ENCODE assay signal across 1 cellular context in the genomic region with DNA sequence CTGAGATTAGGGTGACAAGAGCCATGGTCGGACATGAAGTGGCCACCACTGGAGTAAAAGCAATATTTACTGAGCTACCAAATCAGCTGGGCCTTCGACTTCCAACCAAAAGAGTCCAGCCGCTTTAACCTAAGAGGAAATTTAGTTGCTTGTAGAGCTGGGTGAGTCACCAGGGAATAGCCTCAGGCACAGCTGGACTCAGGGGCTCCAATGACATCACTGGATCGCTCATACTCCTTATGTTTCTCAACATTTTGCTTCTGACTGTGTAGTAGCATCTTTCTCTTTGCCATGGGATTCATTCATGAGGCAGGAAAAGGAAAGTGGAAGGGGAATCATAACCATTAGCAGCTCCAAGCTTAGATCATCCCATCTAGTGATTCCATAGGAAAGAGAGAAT.
TF ChIP-seq lines count a peak whose summit lies in the region.

No MANE protein-coding gene starts in this region.

TF ChIP-seq in K562, 482 proteins besides CTCF, POLR2A, EP300 and RAD21 (continued from another document):
- TF ChIP-seq, protein P1, sequence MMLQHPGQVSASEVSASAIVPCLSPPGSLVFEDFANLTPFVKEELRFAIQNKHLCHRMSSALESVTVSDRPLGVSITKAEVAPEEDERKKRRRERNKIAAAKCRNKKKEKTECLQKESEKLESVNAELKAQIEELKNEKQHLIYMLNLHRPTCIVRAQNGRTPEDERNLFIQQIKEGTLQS (IDR thresholded peaks at IDR 0.05): peak; percentile 59; the same call in 1 of the 2 replicates
- TF ChIP-seq, protein P1 (CRISPR knock-in tag; conservative IDR thresholded peaks at IDR 0.05): no peak
- TF ChIP-seq CBFA2T2 (conservative IDR thresholded peaks at IDR 0.05) (no peak), GATAD2A (IDR thresholded peaks at IDR 0.05) (no peak), ZNF282 (CRISPR knock-in tag; IDR thresholded peaks at IDR 0.05) (no peak), FOXA3 (CRISPR knock-in tag; conservative IDR thresholded peaks at IDR 0.05 in 1 of 2, IDR thresholded peaks at IDR 0.05 in 1 of 2) (no peak)
- TF ChIP-seq, protein P2, sequence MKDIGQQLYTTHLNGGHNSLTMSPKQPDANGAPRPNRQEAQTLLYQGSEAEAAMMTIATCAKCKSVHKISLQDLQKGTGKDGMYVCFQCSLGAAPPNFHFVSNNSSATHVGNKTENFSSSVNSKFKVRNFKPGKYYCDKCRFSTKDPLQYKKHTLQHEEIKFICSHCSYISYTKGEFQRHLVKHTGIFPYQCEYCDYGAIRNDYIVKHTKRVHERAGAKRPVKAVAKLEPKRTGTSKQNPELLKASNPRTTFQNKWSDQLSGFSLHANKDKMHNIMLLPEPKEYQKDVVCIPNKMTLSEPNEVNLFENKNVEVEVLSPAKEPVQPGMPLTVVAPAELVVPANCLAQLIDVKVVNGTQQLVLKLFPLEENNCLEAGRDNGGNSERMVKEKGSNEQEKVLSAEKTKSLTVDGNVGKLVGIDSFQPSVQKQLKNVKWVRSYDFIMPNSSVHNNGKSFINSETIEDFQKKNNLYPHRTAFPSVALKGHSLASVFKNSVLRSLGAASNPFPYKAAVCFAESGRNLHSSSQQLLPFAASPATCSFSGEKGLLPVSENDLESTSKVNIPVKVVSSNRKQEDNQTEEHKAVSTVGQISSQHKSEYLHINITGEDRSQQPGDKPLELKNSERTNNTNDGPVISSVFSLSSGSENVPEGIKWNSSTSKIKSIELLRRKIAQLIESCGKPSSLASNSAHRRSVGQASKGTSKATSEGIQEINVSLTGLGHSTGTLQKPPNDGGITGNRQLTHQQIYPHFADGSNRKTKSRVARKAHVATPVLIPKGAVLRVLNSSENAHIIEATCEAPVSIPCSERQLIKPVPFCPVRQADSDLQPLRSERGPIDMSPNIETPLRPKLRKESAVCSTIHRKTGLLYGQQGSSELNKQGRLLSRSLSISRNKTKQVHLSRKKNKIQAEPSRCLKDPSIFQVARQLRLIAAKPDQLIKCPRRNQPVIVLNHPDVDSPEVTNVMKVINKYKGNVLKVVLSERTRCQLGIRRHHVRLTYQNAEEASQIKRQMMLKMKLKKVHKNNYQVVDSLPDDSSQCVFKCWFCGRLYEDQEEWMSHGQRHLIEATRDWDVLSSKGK (CRISPR knock-in tag; IDR thresholded peaks at IDR 0.05): no peak
